Comparison of ENCODE assay signal across 9 cellular contexts in the genomic region with DNA sequence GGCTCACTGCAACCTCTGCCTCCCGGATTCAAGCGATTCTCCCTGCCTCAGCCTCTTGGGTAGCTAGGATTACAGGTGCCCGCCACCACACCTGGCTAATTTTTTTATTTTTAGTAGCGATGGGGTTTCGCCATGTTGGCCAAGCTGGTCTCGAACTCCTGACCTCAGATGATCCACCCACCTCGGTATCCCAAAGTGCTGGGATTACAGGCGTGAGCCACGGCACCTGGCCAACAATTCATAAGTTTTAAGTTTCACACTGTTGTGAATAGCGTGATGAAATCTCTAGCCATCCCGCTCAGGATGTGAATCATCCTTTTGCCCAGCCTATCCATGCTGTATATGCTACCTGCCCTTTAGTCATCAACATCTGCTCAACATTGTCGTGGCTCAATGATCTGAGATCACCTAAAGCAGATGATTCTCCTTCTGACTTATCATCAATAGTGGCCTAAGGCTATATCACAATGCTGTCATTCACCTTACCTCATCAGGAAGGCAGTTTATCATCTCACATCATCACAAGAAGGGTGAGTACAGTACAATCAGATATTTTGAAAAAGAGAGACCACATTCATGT. TPM values are rescaled to one million over a fixed set of nuclear protein-coding genes. Genes with fewer than 3 reads are reported as not detected.
DNase-seq lines count a peak whose midpoint lies in the region; ATAC-seq, FAIRE-seq and TF ChIP-seq lines count a peak whose summit lies in the region.
"Had no signal": no experiment of that assay in that cellular context is flagged by ENCODE, and none has a peak within 500 bp of the region (broad histone marks: within the 10 kb centered on the region; RNA-seq: fewer than 3 reads in every experiment).

No MANE protein-coding gene starts in this region.

- H3K79me1 ChIP-seq in mesenchymal stem cell (replicated peaks; ENCODE audit: low read length, poor library complexity, severe bottlenecking): peaks cover 5% of the 10 kb centered on the region

- DNase-seq in DMS53 treated with DMSO at 0.1 percent for 48 hours (lab: John Stamatoyannopoulos, UW; ENCODE audit: unreplicated experiment) (peak; percentile 19), MG63 (peak; percentile 83), mesenchymal stem cell (peak; percentile 84), pancreas (no peak), thyroid gland (no peak), lower lobe of right lung (no peak)

- H3K4me1 ChIP-seq in mesenchymal stem cell (ENCODE audit: control insufficient read depth, insufficient read depth, low read depth, low read length) (peaks cover 20% of the 10 kb centered on the region), pancreas (peaks cover 34 to 42% (median 36%) of the 10 kb centered on the region in 3 donors), thyroid gland (peaks cover 20 to 32% of the 10 kb centered on the region in 2 donors), lower lobe of right lung (peaks cover 78% of the 10 kb centered on the region)

- H3K27ac ChIP-seq in mesenchymal stem cell (ENCODE audit: low read length, poor library complexity, severe bottlenecking) (peak overlapping the region; percentile 13), pancreas (no peak overlapping the region), thyroid gland (no peak overlapping the region), lower lobe of right lung (no peak overlapping the region)

- H3K9me3 ChIP-seq in MG63 (no peaks in the 10 kb centered on the region), mesenchymal stem cell (ENCODE audit: control insufficient read depth, low read length) (no peaks in the 10 kb centered on the region), pancreas (no peaks in the 10 kb centered on the region), thyroid gland (no peaks in the 10 kb centered on the region), lower lobe of right lung (no peaks in the 10 kb centered on the region)

- no peak overlapping the region for H4K8ac ChIP-seq in mesenchymal stem cell (ENCODE audit: low read length)

- H3K4me2 ChIP-seq in mesenchymal stem cell (ENCODE audit: low read length, poor library complexity, severe bottlenecking): no peak overlapping the region

- no peak overlapping the region for H3K4ac ChIP-seq in mesenchymal stem cell (ENCODE audit: low read depth in 1 of 2, low read length in 2 of 2)

- no peak overlapping the region for H3K18ac ChIP-seq in mesenchymal stem cell (ENCODE audit: low read depth in 1 of 2, low read length in 2 of 2)

- no peaks in the 10 kb centered on the region for H3K27me3 ChIP-seq in MG63
- H3K27me3 ChIP-seq in mesenchymal stem cell (ENCODE audit: control insufficient read depth in 1 of 2, insufficient read depth in 1 of 2, low read length in 2 of 2): no peaks in the 10 kb centered on the region
- no peaks in the 10 kb centered on the region for H3K27me3 ChIP-seq in pancreas
- no peaks in the 10 kb centered on the region for H3K27me3 ChIP-seq in thyroid gland
- no peaks in the 10 kb centered on the region for H3K27me3 ChIP-seq in lower lobe of right lung (ENCODE audit: low read depth)

- ATAC-seq in HG03159 (IDR thresholded peaks at IDR 0.05; ENCODE audit: unreplicated experiment) (no peak), pancreas (no peak), lower lobe of right lung (no peak)

- no peak overlapping the region for H3K9ac ChIP-seq in mesenchymal stem cell (ENCODE audit: low read length)

- H2BK15ac ChIP-seq in mesenchymal stem cell (ENCODE audit: low read depth, poor library complexity, severe bottlenecking): no peak overlapping the region

- H3K36me3 Mint-ChIP-seq in activated naive CD4-positive, alpha-beta T cell treated with anti-CD3 and anti-CD28 coated beads, Interleukin-2, amount 50 U/mL, for 24 hours: peaks cover 13% of the 10 kb centered on the region

- no peaks in the 10 kb centered on the region for H3K9me3 Mint-ChIP-seq in activated naive CD4-positive, alpha-beta T cell treated with anti-CD3 and anti-CD28 coated beads, Interleukin-2, amount 50 U/mL, for 24 hours

- H2BK12ac ChIP-seq in mesenchymal stem cell (ENCODE audit: low read length in 2 of 2): no peak overlapping the region

- H2AK5ac ChIP-seq in mesenchymal stem cell (ENCODE audit: low read length, severe bottlenecking): no peak overlapping the region

- no peak overlapping the region for H2AFZ ChIP-seq in mesenchymal stem cell (ENCODE audit: low read depth, low read length)

- H3K4me1 Mint-ChIP-seq in activated naive CD4-positive, alpha-beta T cell treated with anti-CD3 and anti-CD28 coated beads, Interleukin-2, amount 50 U/mL, for 24 hours: peaks cover 74% of the 10 kb centered on the region

- TF ChIP-seq POLR2A in thyroid gland (IDR thresholded peaks at IDR 0.05): no peak

- intact Hi-C loops in pancreas (cut with DNase I) (no loop called here), thyroid gland (cut with DNase I) (no loop called here), lower lobe of right lung (cut with DNase I) (no loop called here)

- WGBS in mesenchymal stem cell: 64% methylated on average over 12 of the region's 12 CpGs
- WGBS in pancreas, 2 donors: 88 to 90% methylated on average over 12 of the region's 12 CpGs
- 90 to 94% methylated on average over 12 of the region's 12 CpGs for WGBS in thyroid gland, 2 donors

- no peak overlapping the region for H4K91ac ChIP-seq in mesenchymal stem cell (ENCODE audit: low read length)

- peak overlapping the region; percentile 61 for H3K27ac Mint-ChIP-seq in activated naive CD4-positive, alpha-beta T cell treated with anti-CD3 and anti-CD28 coated beads, Interleukin-2, amount 50 U/mL, for 24 hours

- H2BK5ac ChIP-seq in mesenchymal stem cell (ENCODE audit: low read depth, low read length, poor library complexity, severe bottlenecking): no peak overlapping the region

- no peak overlapping the region for H3K14ac ChIP-seq in mesenchymal stem cell (ENCODE audit: low read length in 2 of 2)

- H2BK120ac ChIP-seq in mesenchymal stem cell (ENCODE audit: low read depth, low read length): no peak overlapping the region

- H3K23ac ChIP-seq in mesenchymal stem cell (ENCODE audit: low read length in 2 of 2): no peak overlapping the region

- TF ChIP-seq CTCF in pancreas (IDR thresholded peaks at IDR 0.05) (no peak), thyroid gland (IDR thresholded peaks at IDR 0.05) (no peak), lower lobe of right lung (IDR thresholded peaks at IDR 0.05) (no peak)

- H3K4me3 ChIP-seq in MG63: no peak overlapping the region
- no peak overlapping the region for H3K4me3 ChIP-seq in mesenchymal stem cell (ENCODE audit: insufficient read depth in 1 of 2, low read depth in 1 of 2, low read length in 2 of 2)
- H3K4me3 ChIP-seq in pancreas: no peak overlapping the region
- H3K4me3 ChIP-seq in thyroid gland (replicated peaks in 1 of 3): no peak overlapping the region
- H3K4me3 ChIP-seq in lower lobe of right lung: no peak overlapping the region

- FAIRE-seq in pancreas (lab: Jason Lieb, UNC): no peak
- FAIRE-seq: endometrium had no signal

- peaks cover 69% of the 10 kb centered on the region for H3K36me3 ChIP-seq in MG63
- peaks cover 9 to 32% of the 10 kb centered on the region in 2 experiments for H3K36me3 ChIP-seq in mesenchymal stem cell (ENCODE audit: control insufficient read depth in 1 of 2, insufficient read depth in 2 of 2, low read depth in 1 of 2, low read length in 2 of 2)
- H3K36me3 ChIP-seq in pancreas: no peaks in the 10 kb centered on the region
- no peaks in the 10 kb centered on the region for H3K36me3 ChIP-seq in thyroid gland
- peaks cover 21% of the 10 kb centered on the region for H3K36me3 ChIP-seq in lower lobe of right lung

- H3K4me3 Mint-ChIP-seq in activated naive CD4-positive, alpha-beta T cell treated with anti-CD3 and anti-CD28 coated beads, Interleukin-2, amount 50 U/mL, for 24 hours: peak overlapping the region; percentile 90

- no peaks in the 10 kb centered on the region for H3K27me3 Mint-ChIP-seq in activated naive CD4-positive, alpha-beta T cell treated with anti-CD3 and anti-CD28 coated beads, Interleukin-2, amount 50 U/mL, for 24 hours

RNA-seq across cellular contexts. Expression of a gene that starts 2.6 kb away (rescaled TPM):
- total RNA-seq in MG63 (2014; rRNA removed; shearing (Covaris generic); ENCODE audit: low replicate concordance): 32.6 and 36.1 TPM in 2 replicates
- polyA plus RNA-seq in mesenchymal stem cell (2013, experiment 1 of 2): 252 TPM
- 245 TPM for polyA plus RNA-seq in mesenchymal stem cell (2013, experiment 2 of 2)
- total RNA-seq in pancreas (10 to 100 TPM in 5 of 6 donors, 1 to 10 TPM in 1; 9.8 to 24.8 (median 18.0) TPM), thyroid gland (10 to 100 TPM; 23.8 to 58.2 (median 30.3) TPM), lower lobe of right lung (46.2 TPM)
- 10 to 100 TPM; 63.8 to 91.6 TPM for polyA plus RNA-seq in pancreas

RNA-seq across cellular contexts. Expression of a gene that starts 2.7 kb away (rescaled TPM):
- 8.9 and 14.1 TPM in 2 replicates for total RNA-seq in MG63 (2014; rRNA removed; shearing (Covaris generic); ENCODE audit: low replicate concordance)
- 28.8 TPM for polyA plus RNA-seq in mesenchymal stem cell (2013, experiment 1 of 2)
- polyA plus RNA-seq in mesenchymal stem cell (2013, experiment 2 of 2): 28.9 TPM
- 10 to 100 TPM; 17.9 to 25.1 (median 19.9) TPM for total RNA-seq in pancreas
- 10 to 100 TPM; 27.7 to 48.4 TPM for polyA plus RNA-seq in pancreas
- 10 to 100 TPM; 36.4 to 50.4 (median 47.9) TPM for total RNA-seq in thyroid gland
- 43.6 TPM for total RNA-seq in lower lobe of right lung

RNA-seq across cellular contexts. Expression of a gene that starts 17.1 kb away (rescaled TPM):
- total RNA-seq in MG63 (2014; rRNA removed; shearing (Covaris generic); ENCODE audit: low replicate concordance): not detected in 2 replicates
- polyA plus RNA-seq in mesenchymal stem cell (2013, experiment 1 of 2): 1.3 TPM
- polyA plus RNA-seq in mesenchymal stem cell (2013, experiment 2 of 2): 1.7 TPM
- 1 to 10 TPM; 3.2 to 7.9 (median 6.2) TPM for total RNA-seq in pancreas
- polyA plus RNA-seq in pancreas: 10 to 100 TPM in 1 of 2 donors, 1 to 10 TPM in 1; 8.6 to 19.3 TPM
- 10 to 100 TPM in 3 of 4 donors, 1 to 10 TPM in 1; 6.9 to 31.8 (median 19.2) TPM for total RNA-seq in thyroid gland
- total RNA-seq in lower lobe of right lung: 7.2 TPM

RNA-seq across cellular contexts. Expression of a gene that starts 17.2 kb away (rescaled TPM):
- 33.2 and 39.8 TPM in 2 replicates for total RNA-seq in MG63 (2014; rRNA removed; shearing (Covaris generic); ENCODE audit: low replicate concordance)
- 23.9 TPM for polyA plus RNA-seq in mesenchymal stem cell (2013, experiment 1 of 2)
- 25.8 TPM for polyA plus RNA-seq in mesenchymal stem cell (2013, experiment 2 of 2)
- total RNA-seq in pancreas (10 to 100 TPM; 12.4 to 20.8 (median 15.6) TPM), thyroid gland (10 to 100 TPM; 27.5 to 34.6 (median 31.1) TPM), lower lobe of right lung (38.3 TPM)
- 10 to 100 TPM; 11.1 to 19.7 TPM for polyA plus RNA-seq in pancreas

RNA-seq across cellular contexts. Expression of a gene that starts 25.9 kb away (rescaled TPM):
- total RNA-seq in MG63 (2014; rRNA removed; shearing (Covaris generic); ENCODE audit: low replicate concordance): not detected in 2 replicates
- 0.03 TPM for polyA plus RNA-seq in mesenchymal stem cell (2013, experiment 1 of 2)
- polyA plus RNA-seq in mesenchymal stem cell (2013, experiment 2 of 2): 0.01 TPM
- total RNA-seq in pancreas (1 to 10 TPM; 1.7 to 9.3 (median 3.5) TPM), thyroid gland (under 1 TPM in 1 of 4 donors, not detected in 3; 0.27 TPM), lower lobe of right lung (6.2 TPM)
- 1 to 10 TPM; 2.1 to 2.7 TPM for polyA plus RNA-seq in pancreas

Comparison
In these comparisons a context has a peak if more than half of its experiments do, and no peak if none do; other contexts are left out.
1. DNase-seq: peak in DMS53 treated with DMSO at 0.1 percent for 48 hours (single experiment), MG63 (single experiment) and mesenchymal stem cell (single experiment); none in pancreas (0 of 6), thyroid gland (0 of 2) and lower lobe of right lung (single experiment).